17 cellular contexts compared by ENCODE assay signal in the genomic region with DNA sequence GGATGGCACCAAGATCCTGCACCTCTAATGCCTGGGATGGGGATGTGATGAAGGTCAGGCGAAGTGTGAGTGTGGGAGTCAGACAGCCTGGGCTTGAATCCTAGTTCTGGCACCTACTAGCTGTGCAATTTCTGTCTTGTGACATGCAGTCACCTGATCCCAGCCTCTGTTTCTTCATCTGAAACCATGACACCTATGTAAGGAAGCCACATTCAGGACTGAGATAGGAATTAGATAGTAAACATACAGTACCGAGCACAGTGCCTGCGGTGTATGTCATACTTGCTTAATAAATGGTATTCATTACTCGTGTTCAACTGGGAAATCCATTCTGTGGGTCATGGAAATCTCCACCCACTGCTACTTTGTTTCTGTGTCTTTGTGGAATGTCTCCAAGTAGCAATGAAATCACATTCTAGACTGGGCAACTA.
"Had no signal": no experiment of that assay in that cellular context is flagged by ENCODE, and none has a peak within 500 bp of the region (broad histone marks: within the 10 kb centered on the region; RNA-seq: fewer than 3 reads in every experiment).

No MANE protein-coding gene starts in this region.

- H3K4me1 ChIP-seq: right lobe of liver, uterus had no signal

- H3K27ac ChIP-seq: brain microvascular endothelial cell, right lobe of liver, thoracic aorta, uterus had no signal

- H3K4me3 ChIP-seq: lung, right lobe of liver, thoracic aorta, uterus had no signal

- DNase-seq: activated CD4-positive, alpha-beta T cell treated with anti-CD3 and anti-CD28 coated beads, Interleukin-2, amount 50 U/mL, for 4 hours; activated effector memory CD4-positive, alpha-beta T cell treated with Interleukin-2 at 50 U/mL for 16 hours; activated T-cell treated with anti-CD3 and anti-CD28 coated beads, Interleukin-2, amount 50 U/mL, for 24 hours; amygdala; brain microvascular endothelial cell; cerebellar nuclear complex; hippocampal formation; naive thymus-derived CD4-positive, alpha-beta T cell; posterior cingulate gyrus; right lobe of liver; stimulated activated CD4-positive, alpha-beta T cell treated with anti-CD3 and anti-CD28 coated beads, Interleukin-2, amount 100 ng/mL, for 24 hours; stimulated activated naive B cell treated with anti-CD40 and anti-IgM and Interleukin-4, amounts not matched to agents 10 μg/mL and 1 μg/mL and 100 μg/mL, for 72 hours; uterus had no signal

- H3K27me3 ChIP-seq: brain microvascular endothelial cell, right lobe of liver, uterus had no signal

- H3K36me3 ChIP-seq: brain microvascular endothelial cell, right lobe of liver, thoracic aorta, uterus had no signal

- H3K9me3 ChIP-seq: right lobe of liver, thoracic aorta, uterus had no signal

- ATAC-seq: activated naive CD4-positive, alpha-beta T cell treated with anti-CD3 and anti-CD28 coated beads, Interleukin-2, amount 50 U/mL, for 72 hours; esophagus mucosa; naive thymus-derived CD4-positive, alpha-beta T cell; stimulated activated naive B cell treated with anti-CD40 and anti-IgM and Interleukin-4, amounts not matched to agents 10 μg/mL and 1 μg/mL and 100 μg/mL, for 72 hours had no signal
